ENCODE assay signal across 9 cellular contexts in genomic region chr1:1906185-1907097, GRCh38. TPM values are rescaled to one million over a fixed set of nuclear protein-coding genes. Genes with fewer than 3 reads are reported as not detected.
A peak's percentile ranks its signal among the peaks of the same experiment; 100 is the strongest.
DNase-seq lines count a peak whose midpoint lies in the region; ATAC-seq and TF ChIP-seq lines count a peak whose summit lies in the region.
"Had no signal": no experiment of that assay in that cellular context is flagged by ENCODE, and none has a peak within 500 bp of the region (broad histone marks: within the 10 kb centered on the region; RNA-seq: fewer than 3 reads in every experiment).

No MANE protein-coding gene starts in this region.

- intact Hi-C loops in activated T-helper 1 cell treated with anti-CD3 and anti-CD28 coated beads, Interleukin-12 subunit alpha, Interleukin-12 subunit beta, Interleukin-2, Interleukin-4 antibody, amounts not matched to agents 30 ng/mL and 10 ng/mL and 1 ng/mL, durations not matched to agents 14 hours and 24 hours and 36 hours (cut with micrococcal nuclease) = loop anchor here (1.0 to 5.0 kb wide), 3 partner anchors 15 to 126 kb away; partner anchors contain the start of gene GNB1

- H3K4me1 Mint-ChIP-seq in activated T-helper 1 cell treated with anti-CD3 and anti-CD28 coated beads, Interleukin-12 subunit alpha, Interleukin-12 subunit beta, Interleukin-2, Interleukin-4 antibody, amounts not matched to agents 30 ng/mL and 10 ng/mL and 1 ng/mL, durations not matched to agents 14 hours and 24 hours and 36 hours (ENCODE audit: low read depth) = peaks cover 16% of the 10 kb centered on the region
- H3K4me1 Mint-ChIP-seq in neural crest cell = peaks cover 15% of the 10 kb centered on the region

- H3K9me3 Mint-ChIP-seq in activated T-helper 1 cell treated with anti-CD3 and anti-CD28 coated beads, Interleukin-12 subunit alpha, Interleukin-12 subunit beta, Interleukin-2, Interleukin-4 antibody, amounts not matched to agents 30 ng/mL and 10 ng/mL and 1 ng/mL, durations not matched to agents 14 hours and 24 hours and 36 hours = no peaks in the 10 kb centered on the region
- no peaks in the 10 kb centered on the region for H3K9me3 Mint-ChIP-seq in neural crest cell

- peak; percentile 77 for DNase-seq in COLO829 (ENCODE audit: low spot score)
- DNase-seq in HuH-7 (ENCODE audit: low spot score) = peak; percentile 96
- DNase-seq in RPMI7951 (ENCODE audit: low read depth) = peak; percentile 79
- peak; percentile 61 for DNase-seq in activated T-helper 1 cell treated with anti-CD3 and anti-CD28 coated beads, Interleukin-12 subunit alpha, Interleukin-12 subunit beta, Interleukin-2, Interleukin-4 antibody, amounts not matched to agents 30 ng/mL and 10 ng/mL and 1 ng/mL, durations not matched to agents 14 hours and 24 hours and 36 hours (ENCODE audit: low spot score)
- DNase-seq in fibroblast of peridontal ligament (ENCODE audit: extremely low read depth) = peak; percentile 73
- DNase-seq in neural crest cell (ENCODE audit: low read depth, low spot score) = peak; percentile 87

- H3K9ac ChIP-seq in subcutaneous abdominal adipose tissue (ENCODE audit: low read length in 5 of 5) = peak overlapping the region in 1 of 5 donors; percentile 30

- peak overlapping the region; percentile 50 for H3K27ac ChIP-seq in subcutaneous abdominal adipose tissue (ENCODE audit: low read depth, low read length)

- peaks cover 0 to 3% (median 0%) of the 10 kb centered on the region in 5 donors for H3K27me3 ChIP-seq in subcutaneous abdominal adipose tissue (ENCODE audit: control insufficient read depth in 5 of 5, insufficient read depth in 4 of 5, low read length in 5 of 5)

- no peak overlapping the region for H3K4me3 ChIP-seq in subcutaneous abdominal adipose tissue (ENCODE audit: low read depth in 1 of 5, low read length in 5 of 5)

- H3K27ac Mint-ChIP-seq in activated T-helper 1 cell treated with anti-CD3 and anti-CD28 coated beads, Interleukin-12 subunit alpha, Interleukin-12 subunit beta, Interleukin-2, Interleukin-4 antibody, amounts not matched to agents 30 ng/mL and 10 ng/mL and 1 ng/mL, durations not matched to agents 14 hours and 24 hours and 36 hours = peak overlapping the region; percentile 76
- H3K27ac Mint-ChIP-seq in neural crest cell (ENCODE audit: unreplicated experiment) = no peak overlapping the region

- peak overlapping the region; percentile 68 for H3K4me3 Mint-ChIP-seq in activated T-helper 1 cell treated with anti-CD3 and anti-CD28 coated beads, Interleukin-12 subunit alpha, Interleukin-12 subunit beta, Interleukin-2, Interleukin-4 antibody, amounts not matched to agents 30 ng/mL and 10 ng/mL and 1 ng/mL, durations not matched to agents 14 hours and 24 hours and 36 hours
- peak overlapping the region; percentile 78 for H3K4me3 Mint-ChIP-seq in neural crest cell

- peaks cover 0 to 6% (median 0%) of the 10 kb centered on the region in 5 donors for H3K9me3 ChIP-seq in subcutaneous abdominal adipose tissue (ENCODE audit: control insufficient read depth in 5 of 5, low read length in 5 of 5)

- peaks cover 0 to 31% (median 23%) of the 10 kb centered on the region in 5 donors for H3K4me1 ChIP-seq in subcutaneous abdominal adipose tissue (ENCODE audit: control insufficient read depth in 5 of 5, insufficient read depth in 5 of 5, low read length in 5 of 5)

- H3K27me3 Mint-ChIP-seq in activated T-helper 1 cell treated with anti-CD3 and anti-CD28 coated beads, Interleukin-12 subunit alpha, Interleukin-12 subunit beta, Interleukin-2, Interleukin-4 antibody, amounts not matched to agents 30 ng/mL and 10 ng/mL and 1 ng/mL, durations not matched to agents 14 hours and 24 hours and 36 hours (ENCODE audit: insufficient read depth) = peaks cover 2% of the 10 kb centered on the region
- no peaks in the 10 kb centered on the region for H3K27me3 Mint-ChIP-seq in neural crest cell (ENCODE audit: low read depth)

- no peak for ATAC-seq in HG02798 (IDR thresholded peaks at IDR 0.05; ENCODE audit: poor library complexity, unreplicated experiment)

- H3K36me3 Mint-ChIP-seq in activated T-helper 1 cell treated with anti-CD3 and anti-CD28 coated beads, Interleukin-12 subunit alpha, Interleukin-12 subunit beta, Interleukin-2, Interleukin-4 antibody, amounts not matched to agents 30 ng/mL and 10 ng/mL and 1 ng/mL, durations not matched to agents 14 hours and 24 hours and 36 hours (ENCODE audit: low read depth) = peaks cover 2% of the 10 kb centered on the region
- no peaks in the 10 kb centered on the region for H3K36me3 Mint-ChIP-seq in neural crest cell (ENCODE audit: low read depth)

- peak; percentile 91 for TF ChIP-seq CTCF in neural crest cell (conservative IDR thresholded peaks at IDR 0.05)

- H3K36me3 ChIP-seq in subcutaneous abdominal adipose tissue (ENCODE audit: control insufficient read depth in 5 of 5, insufficient read depth in 5 of 5, low read length in 5 of 5) = no peaks in the 10 kb centered on the region

RNA-seq across cellular contexts. Expression of gene CALML6, which starts 8.6 kb away (rescaled TPM):
- not detected in 2 replicates for total RNA-seq in RPMI7951 (2014; rRNA removed; shearing (Covaris generic))
- total RNA-seq in activated T-helper 1 cell treated with anti-CD3 and anti-CD28 coated beads, Interleukin-12 subunit alpha, Interleukin-12 subunit beta, Interleukin-2, Interleukin-4 antibody, amounts not matched to agents 30 ng/mL and 10 ng/mL and 1 ng/mL, durations not matched to agents 14 hours and 24 hours and 36 hours = 0.36 and 0.51 TPM in 2 replicates
- total RNA-seq in neural crest cell = 0.57 and 0.63 TPM in 2 replicates
- total RNA-seq: T-helper 1 cell treated with Interleukin-12 subunit alpha and Interleukin-12 subunit beta and Interleukin-4 antibody, amounts not matched to agents 30 ng/mL and 1 ng/mL, for 36 hours had no signal

RNA-seq across cellular contexts. Expression of gene TMEM52, which starts 12.6 kb away (rescaled TPM):
- total RNA-seq in RPMI7951 (2014; rRNA removed; shearing (Covaris generic)) = 0.39 and 0.48 TPM in 2 replicates
- total RNA-seq in activated T-helper 1 cell treated with anti-CD3 and anti-CD28 coated beads, Interleukin-12 subunit alpha, Interleukin-12 subunit beta, Interleukin-2, Interleukin-4 antibody, amounts not matched to agents 30 ng/mL and 10 ng/mL and 1 ng/mL, durations not matched to agents 14 hours and 24 hours and 36 hours = 0.99 and 1.5 TPM in 2 replicates
- total RNA-seq in neural crest cell = 3.7 and 4.6 TPM in 2 replicates
- total RNA-seq: T-helper 1 cell treated with Interleukin-12 subunit alpha and Interleukin-12 subunit beta and Interleukin-4 antibody, amounts not matched to agents 30 ng/mL and 1 ng/mL, for 36 hours had no signal

RNA-seq across cellular contexts. Expression of gene GNB1, which starts 15.6 kb away (rescaled TPM):
- 87.6 and 97.9 TPM in 2 replicates for total RNA-seq in RPMI7951 (2014; rRNA removed; shearing (Covaris generic))
- 382 and 398 TPM in 2 replicates for total RNA-seq in activated T-helper 1 cell treated with anti-CD3 and anti-CD28 coated beads, Interleukin-12 subunit alpha, Interleukin-12 subunit beta, Interleukin-2, Interleukin-4 antibody, amounts not matched to agents 30 ng/mL and 10 ng/mL and 1 ng/mL, durations not matched to agents 14 hours and 24 hours and 36 hours
- 470 and 474 TPM in 2 replicates for total RNA-seq in neural crest cell
